15 cellular contexts compared by ENCODE assay signal in genomic region chr1:181014431-181015257, GRCh38. TPM values are rescaled to one million over a fixed set of nuclear protein-coding genes. Genes with fewer than 3 reads are reported as not detected.
DNase-seq lines count a peak whose midpoint lies in the region; ATAC-seq and FAIRE-seq lines count a peak whose summit lies in the region.
"Had no signal": no experiment of that assay in that cellular context is flagged by ENCODE, and none has a peak within 500 bp of the region (broad histone marks: within the 10 kb centered on the region; RNA-seq: fewer than 3 reads in every experiment).

No MANE protein-coding gene starts in this region.

- ATAC-seq in GM18511 (IDR thresholded peaks at IDR 0.05; ENCODE audit: unreplicated experiment) (peak; percentile 49), HG02870 (IDR thresholded peaks at IDR 0.05; ENCODE audit: unreplicated experiment) (peak; percentile 65)
- ATAC-seq: foreskin keratinocyte had no signal

- peaks cover 52% of the 10 kb centered on the region for H3K4me1 Mint-ChIP-seq in activated naive CD8-positive, alpha-beta T cell treated with anti-CD3 and anti-CD28 coated beads for 36 hours

- peak overlapping the region; percentile 37; the same call in 1 of the 2 replicates for H3K4me3 ChIP-seq in GM08714 (ENCODE audit: low read length)
- H3K4me3 ChIP-seq: ascending aorta, dorsolateral prefrontal cortex, thoracic aorta had no signal

- peaks cover 3% of the 10 kb centered on the region for H3K9me3 Mint-ChIP-seq in activated naive CD8-positive, alpha-beta T cell treated with anti-CD3 and anti-CD28 coated beads for 36 hours

- no peak overlapping the region for H3K27ac Mint-ChIP-seq in activated naive CD8-positive, alpha-beta T cell treated with anti-CD3 and anti-CD28 coated beads for 36 hours

- no peaks in the 10 kb centered on the region for H3K27me3 Mint-ChIP-seq in activated naive CD8-positive, alpha-beta T cell treated with anti-CD3 and anti-CD28 coated beads for 36 hours

- no peak overlapping the region for H3K27ac ChIP-seq in caudate nucleus (ENCODE audit: low read depth, low read length)
- H3K27ac ChIP-seq: ascending aorta, foreskin keratinocyte, thoracic aorta had no signal

- DNase-seq in activated naive CD8-positive, alpha-beta T cell treated with anti-CD3 and anti-CD28 coated beads for 36 hours: peak; percentile 31
- no peak for DNase-seq in frontal cortex (ENCODE audit: low spot score in 2 of 2)
- DNase-seq in caudate nucleus (lab: John Stamatoyannopoulos, UW): no peak
- DNase-seq in epidermal melanocyte (ENCODE audit: insufficient read length, low spot score): no peak
- DNase-seq: Caco-2, dorsolateral prefrontal cortex, KG1, NCI-H2029 treated with DMSO at 0.1 percent for 48 hours had no signal

- FAIRE-seq in frontal cortex (lab: Jason Lieb, UNC): no peak
- FAIRE-seq: keratinocyte had no signal

- H3K36me3 Mint-ChIP-seq in activated naive CD8-positive, alpha-beta T cell treated with anti-CD3 and anti-CD28 coated beads for 36 hours: peaks cover 45% of the 10 kb centered on the region

- H3K4me3 Mint-ChIP-seq in activated naive CD8-positive, alpha-beta T cell treated with anti-CD3 and anti-CD28 coated beads for 36 hours: no peak overlapping the region

RNA-seq across cellular contexts. Expression of gene STX6, which starts 8.0 kb away (rescaled TPM):
- total RNA-seq in activated naive CD8-positive, alpha-beta T cell treated with anti-CD3 and anti-CD28 coated beads for 36 hours: 10 to 100 TPM; 22.0 to 22.1 TPM
- 81.9 TPM for total RNA-seq in frontal cortex

RNA-seq across cellular contexts. Expression of gene MR1, which starts 19.1 kb away (rescaled TPM):
- total RNA-seq in activated naive CD8-positive, alpha-beta T cell treated with anti-CD3 and anti-CD28 coated beads for 36 hours: 10 to 100 TPM; 14.5 to 15.5 TPM
- total RNA-seq in frontal cortex: 0.41 TPM

Comparison
In these comparisons a context has a peak if more than half of its experiments do, and no peak if none do; other contexts are left out.
1. RNA of gene MR1, which starts 19.1 kb away (total RNA-seq): 14.5 to 15.5 TPM in activated naive CD8-positive, alpha-beta T cell treated with anti-CD3 and anti-CD28 coated beads for 36 hours; 0.41 TPM in frontal cortex (single experiment); every median in the first group is over 10 times any median in the second.